In genomic region chr5:97044057-97044456, GRCh38 we compare ENCODE assay signal across 2 cellular contexts.
A peak's percentile ranks its signal among the peaks of the same experiment; 100 is the strongest.
TF ChIP-seq lines count a peak whose summit lies in the region.

No MANE protein-coding gene starts in this region.

TF ChIP-seq in IMR-90, 13 proteins besides CTCF, POLR2A, EP300 and RAD21 (continued from another document):
- TF ChIP-seq FOS (IDR thresholded peaks at IDR 0.05; ENCODE audit: low read depth, low read length): no peak
- no peak for TF ChIP-seq RCOR1 (IDR thresholded peaks at IDR 0.05; ENCODE audit: insufficient replicate concordance, low read length)
- TF ChIP-seq MXI1 (IDR thresholded peaks at IDR 0.05; ENCODE audit: borderline replicate concordance, low read depth, low read length): no peak
- TF ChIP-seq MAFK (IDR thresholded peaks at IDR 0.05; ENCODE audit: low read depth, low read length): no peak
- no peak for TF ChIP-seq CEBPB (IDR thresholded peaks at IDR 0.05; ENCODE audit: low read depth, low read length)
- no peak for TF ChIP-seq RFX5 (IDR thresholded peaks at IDR 0.05; ENCODE audit: low read depth, low read length)
- TF ChIP-seq BHLHE40 (IDR thresholded peaks at IDR 0.05; ENCODE audit: low read depth, low read length): no peak
- TF ChIP-seq USF2 (IDR thresholded peaks at IDR 0.05; ENCODE audit: low read depth, low read length): no peak
- TF ChIP-seq MAZ (IDR thresholded peaks at IDR 0.05; ENCODE audit: borderline replicate concordance, low read depth, low read length): no peak
- TF ChIP-seq SMC3 (IDR thresholded peaks at IDR 0.05; ENCODE audit: low read depth, low read length): no peak
- TF ChIP-seq CHD1 (IDR thresholded peaks at IDR 0.05; ENCODE audit: low read depth, low read length): no peak
- no peak for TF ChIP-seq ELK1 (IDR thresholded peaks at IDR 0.05; ENCODE audit: borderline replicate concordance, low read depth, low read length)

TF ChIP-seq in H1, 55 proteins besides CTCF, POLR2A, EP300 and RAD21 (continued from another document):
- TF ChIP-seq ASH2L (IDR thresholded peaks at IDR 0.05; ENCODE audit: low read length): peak; percentile 21
- peak; percentile 99 for TF ChIP-seq TEAD4 (IDR thresholded peaks at IDR 0.05; ENCODE audit: low read depth, low read length)
- TF ChIP-seq SUZ12 (IDR thresholded peaks at IDR 0.05; ENCODE audit: low read length): no peak
- TF ChIP-seq USF2 (IDR thresholded peaks at IDR 0.05; ENCODE audit: low read length): no peak
- 0 out of 2 replicates have a peak, but pooled peaks have one; percentile 52 for TF ChIP-seq YY1 (IDR thresholded peaks at IDR 0.05; ENCODE audit: low read depth, low read length)
TF ChIP-seq in H1: peak in this region for 3.
